1 cellular context compared by ENCODE assay signal in the genomic region with DNA sequence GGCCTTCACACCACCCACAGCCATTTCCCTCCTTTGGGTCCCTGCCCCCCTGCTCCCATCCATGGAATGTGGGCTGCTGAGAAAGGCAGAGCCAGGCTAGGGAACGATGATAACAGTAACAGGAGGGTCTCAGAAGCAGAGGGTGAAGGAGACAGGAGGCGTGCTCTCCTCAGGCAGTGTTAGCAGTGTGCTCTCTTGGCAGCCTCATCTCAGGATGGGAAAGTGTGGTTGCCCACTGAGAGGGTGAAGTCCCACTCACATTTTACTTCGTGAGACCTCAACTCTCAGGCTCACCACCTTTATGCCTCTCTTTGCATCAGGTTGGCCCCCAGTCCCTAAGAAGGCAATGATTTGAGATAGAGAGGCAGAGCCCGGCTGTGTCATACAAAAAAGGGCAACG.
TF ChIP-seq lines count a peak whose summit lies in the region.

No MANE protein-coding gene starts in this region.

TF ChIP-seq in GM23338, 12 proteins besides CTCF, POLR2A, EP300 and RAD21:
- TF ChIP-seq CREB1 (CRISPR knock-in tag; IDR thresholded peaks at IDR 0.05; ENCODE audit: low read depth) (no peak), EZH2phosphoT487 (IDR thresholded peaks at IDR 0.05; ENCODE audit: unreplicated experiment) (no peak), ZNF331 (CRISPR knock-in tag; IDR thresholded peaks at IDR 0.05; ENCODE audit: low read depth) (no peak), EZH2 (IDR thresholded peaks at IDR 0.05; ENCODE audit: low read depth, unreplicated experiment) (no peak), POLR2AphosphoS5 (IDR thresholded peaks at IDR 0.05; ENCODE audit: low read depth) (no peak), ZNF114 (CRISPR knock-in tag; IDR thresholded peaks at IDR 0.05) (no peak), JUNB (IDR thresholded peaks at IDR 0.05; ENCODE audit: unreplicated experiment) (no peak), STAT1 (IDR thresholded peaks at IDR 0.05; ENCODE audit: unreplicated experiment) (no peak)
- TF ChIP-seq, protein P1, sequence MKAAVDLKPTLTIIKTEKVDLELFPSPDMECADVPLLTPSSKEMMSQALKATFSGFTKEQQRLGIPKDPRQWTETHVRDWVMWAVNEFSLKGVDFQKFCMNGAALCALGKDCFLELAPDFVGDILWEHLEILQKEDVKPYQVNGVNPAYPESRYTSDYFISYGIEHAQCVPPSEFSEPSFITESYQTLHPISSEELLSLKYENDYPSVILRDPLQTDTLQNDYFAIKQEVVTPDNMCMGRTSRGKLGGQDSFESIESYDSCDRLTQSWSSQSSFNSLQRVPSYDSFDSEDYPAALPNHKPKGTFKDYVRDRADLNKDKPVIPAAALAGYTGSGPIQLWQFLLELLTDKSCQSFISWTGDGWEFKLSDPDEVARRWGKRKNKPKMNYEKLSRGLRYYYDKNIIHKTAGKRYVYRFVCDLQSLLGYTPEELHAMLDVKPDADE (IDR thresholded peaks at IDR 0.05) = no peak
- TF ChIP-seq, protein P2, sequence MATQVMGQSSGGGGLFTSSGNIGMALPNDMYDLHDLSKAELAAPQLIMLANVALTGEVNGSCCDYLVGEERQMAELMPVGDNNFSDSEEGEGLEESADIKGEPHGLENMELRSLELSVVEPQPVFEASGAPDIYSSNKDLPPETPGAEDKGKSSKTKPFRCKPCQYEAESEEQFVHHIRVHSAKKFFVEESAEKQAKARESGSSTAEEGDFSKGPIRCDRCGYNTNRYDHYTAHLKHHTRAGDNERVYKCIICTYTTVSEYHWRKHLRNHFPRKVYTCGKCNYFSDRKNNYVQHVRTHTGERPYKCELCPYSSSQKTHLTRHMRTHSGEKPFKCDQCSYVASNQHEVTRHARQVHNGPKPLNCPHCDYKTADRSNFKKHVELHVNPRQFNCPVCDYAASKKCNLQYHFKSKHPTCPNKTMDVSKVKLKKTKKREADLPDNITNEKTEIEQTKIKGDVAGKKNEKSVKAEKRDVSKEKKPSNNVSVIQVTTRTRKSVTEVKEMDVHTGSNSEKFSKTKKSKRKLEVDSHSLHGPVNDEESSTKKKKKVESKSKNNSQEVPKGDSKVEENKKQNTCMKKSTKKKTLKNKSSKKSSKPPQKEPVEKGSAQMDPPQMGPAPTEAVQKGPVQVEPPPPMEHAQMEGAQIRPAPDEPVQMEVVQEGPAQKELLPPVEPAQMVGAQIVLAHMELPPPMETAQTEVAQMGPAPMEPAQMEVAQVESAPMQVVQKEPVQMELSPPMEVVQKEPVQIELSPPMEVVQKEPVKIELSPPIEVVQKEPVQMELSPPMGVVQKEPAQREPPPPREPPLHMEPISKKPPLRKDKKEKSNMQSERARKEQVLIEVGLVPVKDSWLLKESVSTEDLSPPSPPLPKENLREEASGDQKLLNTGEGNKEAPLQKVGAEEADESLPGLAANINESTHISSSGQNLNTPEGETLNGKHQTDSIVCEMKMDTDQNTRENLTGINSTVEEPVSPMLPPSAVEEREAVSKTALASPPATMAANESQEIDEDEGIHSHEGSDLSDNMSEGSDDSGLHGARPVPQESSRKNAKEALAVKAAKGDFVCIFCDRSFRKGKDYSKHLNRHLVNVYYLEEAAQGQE (IDR thresholded peaks at IDR 0.05; ENCODE audit: unreplicated experiment) = no peak
- TF ChIP-seq, protein P3, sequence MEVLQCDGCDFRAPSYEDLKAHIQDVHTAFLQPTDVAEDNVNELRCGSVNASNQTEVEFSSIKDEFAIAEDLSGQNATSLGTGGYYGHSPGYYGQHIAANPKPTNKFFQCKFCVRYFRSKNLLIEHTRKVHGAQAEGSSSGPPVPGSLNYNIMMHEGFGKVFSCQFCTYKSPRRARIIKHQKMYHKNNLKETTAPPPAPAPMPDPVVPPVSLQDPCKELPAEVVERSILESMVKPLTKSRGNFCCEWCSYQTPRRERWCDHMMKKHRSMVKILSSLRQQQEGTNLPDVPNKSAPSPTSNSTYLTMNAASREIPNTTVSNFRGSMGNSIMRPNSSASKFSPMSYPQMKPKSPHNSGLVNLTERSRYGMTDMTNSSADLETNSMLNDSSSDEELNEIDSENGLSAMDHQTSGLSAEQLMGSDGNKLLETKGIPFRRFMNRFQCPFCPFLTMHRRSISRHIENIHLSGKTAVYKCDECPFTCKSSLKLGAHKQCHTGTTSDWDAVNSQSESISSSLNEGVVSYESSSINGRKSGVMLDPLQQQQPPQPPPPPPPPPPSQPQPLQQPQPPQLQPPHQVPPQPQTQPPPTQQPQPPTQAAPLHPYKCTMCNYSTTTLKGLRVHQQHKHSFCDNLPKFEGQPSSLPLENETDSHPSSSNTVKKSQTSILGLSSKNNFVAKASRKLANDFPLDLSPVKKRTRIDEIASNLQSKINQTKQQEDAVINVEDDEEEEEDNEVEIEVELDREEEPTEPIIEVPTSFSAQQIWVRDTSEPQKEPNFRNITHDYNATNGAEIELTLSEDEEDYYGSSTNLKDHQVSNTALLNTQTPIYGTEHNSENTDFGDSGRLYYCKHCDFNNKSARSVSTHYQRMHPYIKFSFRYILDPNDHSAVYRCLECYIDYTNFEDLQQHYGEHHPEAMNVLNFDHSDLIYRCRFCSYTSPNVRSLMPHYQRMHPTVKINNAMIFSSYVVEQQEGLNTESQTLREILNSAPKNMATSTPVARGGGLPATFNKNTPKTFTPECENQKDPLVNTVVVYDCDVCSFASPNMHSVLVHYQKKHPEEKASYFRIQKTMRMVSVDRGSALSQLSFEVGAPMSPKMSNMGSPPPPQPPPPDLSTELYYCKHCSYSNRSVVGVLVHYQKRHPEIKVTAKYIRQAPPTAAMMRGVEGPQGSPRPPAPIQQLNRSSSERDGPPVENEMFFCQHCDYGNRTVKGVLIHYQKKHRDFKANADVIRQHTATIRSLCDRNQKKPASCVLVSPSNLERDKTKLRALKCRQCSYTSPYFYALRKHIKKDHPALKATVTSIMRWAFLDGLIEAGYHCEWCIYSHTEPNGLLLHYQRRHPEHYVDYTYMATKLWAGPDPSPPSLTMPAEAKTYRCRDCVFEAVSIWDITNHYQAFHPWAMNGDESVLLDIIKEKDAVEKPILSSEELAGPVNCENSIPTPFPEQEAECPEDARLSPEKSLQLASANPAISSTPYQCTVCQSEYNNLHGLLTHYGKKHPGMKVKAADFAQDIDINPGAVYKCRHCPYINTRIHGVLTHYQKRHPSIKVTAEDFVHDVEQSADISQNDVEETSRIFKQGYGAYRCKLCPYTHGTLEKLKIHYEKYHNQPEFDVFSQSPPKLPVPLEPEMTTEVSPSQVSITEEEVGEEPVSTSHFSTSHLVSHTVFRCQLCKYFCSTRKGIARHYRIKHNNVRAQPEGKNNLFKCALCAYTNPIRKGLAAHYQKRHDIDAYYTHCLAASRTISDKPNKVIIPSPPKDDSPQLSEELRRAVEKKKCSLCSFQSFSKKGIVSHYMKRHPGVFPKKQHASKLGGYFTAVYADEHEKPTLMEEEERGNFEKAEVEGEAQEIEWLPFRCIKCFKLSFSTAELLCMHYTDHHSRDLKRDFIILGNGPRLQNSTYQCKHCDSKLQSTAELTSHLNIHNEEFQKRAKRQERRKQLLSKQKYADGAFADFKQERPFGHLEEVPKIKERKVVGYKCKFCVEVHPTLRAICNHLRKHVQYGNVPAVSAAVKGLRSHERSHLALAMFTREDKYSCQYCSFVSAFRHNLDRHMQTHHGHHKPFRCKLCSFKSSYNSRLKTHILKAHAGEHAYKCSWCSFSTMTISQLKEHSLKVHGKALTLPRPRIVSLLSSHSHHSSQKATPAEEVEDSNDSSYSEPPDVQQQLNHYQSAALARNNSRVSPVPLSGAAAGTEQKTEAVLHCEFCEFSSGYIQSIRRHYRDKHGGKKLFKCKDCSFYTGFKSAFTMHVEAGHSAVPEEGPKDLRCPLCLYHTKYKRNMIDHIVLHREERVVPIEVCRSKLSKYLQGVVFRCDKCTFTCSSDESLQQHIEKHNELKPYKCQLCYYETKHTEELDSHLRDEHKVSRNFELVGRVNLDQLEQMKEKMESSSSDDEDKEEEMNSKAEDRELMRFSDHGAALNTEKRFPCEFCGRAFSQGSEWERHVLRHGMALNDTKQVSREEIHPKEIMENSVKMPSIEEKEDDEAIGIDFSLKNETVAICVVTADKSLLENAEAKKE (CRISPR knock-in tag; IDR thresholded peaks at IDR 0.05) = no peak
